Comparison of ENCODE assay signal across 8 cellular contexts in the genomic region with DNA sequence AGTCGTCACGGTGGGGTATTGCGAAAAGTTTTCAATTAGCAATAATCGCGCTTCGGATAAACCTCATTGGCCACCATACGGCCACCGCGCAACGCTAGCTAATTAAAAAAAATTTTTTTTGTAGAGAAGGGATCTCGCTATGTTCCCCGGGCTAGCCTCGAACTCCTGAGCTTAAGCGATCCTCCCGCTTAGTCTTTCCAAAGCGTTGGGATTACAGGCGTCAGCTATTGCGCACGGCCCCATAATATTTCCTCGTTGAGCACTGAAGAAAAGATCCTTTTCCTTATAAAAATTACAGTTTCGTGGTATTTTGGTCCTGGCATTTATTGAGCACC. TPM values are rescaled to one million over a fixed set of nuclear protein-coding genes. Genes with fewer than 3 reads are reported as not detected.
A peak's percentile ranks its signal among the peaks of the same experiment; 100 is the strongest.
DNase-seq lines count a peak whose midpoint lies in the region; ATAC-seq, FAIRE-seq and TF ChIP-seq lines count a peak whose summit lies in the region.

No MANE protein-coding gene starts in this region.

- CTCF ChIA-PET in HepG2 (lab: Yijun Ruan, JAX; ENCODE audit: low intra/inter-chr PET ratio, low total read pairs) = interaction anchor here (0.9 to 2.6 kb wide), 3 partner anchors 32 to 74 kb away, joined by 3 to 10 read pairs (median 4); no protein-coding TSS in a partner anchor

- peaks cover 39% of the 10 kb centered on the region for H3K4me1 Mint-ChIP-seq in activated naive CD8-positive, alpha-beta T cell treated with anti-CD3 and anti-CD28 coated beads, Interleukin-2, amount 50 U/mL, for 24 hours

- no peaks in the 10 kb centered on the region for H3K9me3 Mint-ChIP-seq in activated naive CD8-positive, alpha-beta T cell treated with anti-CD3 and anti-CD28 coated beads, Interleukin-2, amount 50 U/mL, for 24 hours

- no peak for FAIRE-seq in HepG2 (lab: Jason Lieb, UNC)

- intact Hi-C loops in HepG2 (cut with micrococcal nuclease; ENCODE audit: unreplicated experiment) = loop anchor here (2.0 kb wide), 1 partner anchor 74 kb away; no protein-coding TSS in a partner anchor

- TF ChIP-seq RAD21 in HepG2 (CRISPR knock-in tag; IDR thresholded peaks at IDR 0.05) = no peak

- TF ChIP-seq EP300 in HepG2 (IDR thresholded peaks at IDR 0.05; ENCODE audit: low read depth in 2 of 2, low read length in 2 of 2) (no peak), HepG2 (CRISPR knock-in tag; IDR thresholded peaks at IDR 0.05; ENCODE audit: borderline replicate concordance) (no peak), tibial nerve (IDR thresholded peaks at IDR 0.05) (no peak)

- H3K4me3 ChIP-seq in BLaER1 (peak overlapping the region; percentile 96), HL-60 (replicated peaks; ENCODE audit: insufficient read depth, low read length) (peak overlapping the region; percentile 64), HepG2 (replicated peaks in 1 of 3; ENCODE audit: insufficient read depth in 1 of 3, low read depth in 2 of 3, low read length in 3 of 3) (peak overlapping the region; percentile 79 to 82 (median 80)), tibial nerve (peak overlapping the region; percentile 47 to 97 (median 74))

- TF ChIP-seq POLR2A in HepG2 (IDR thresholded peaks at IDR 0.05; ENCODE audit: insufficient read depth in 1 of 2, low read depth in 2 of 2, low read length in 2 of 2) (no peak), tibial nerve (IDR thresholded peaks at IDR 0.05) (no peak)

- H3K9ac ChIP-seq in BLaER1 (peak overlapping the region; percentile 88), HepG2 (ENCODE audit: insufficient read depth, low read depth, low read length) (peak overlapping the region; percentile 91)

- TF ChIP-seq CTCF in HL-60 (IDR thresholded peaks at IDR 0.05; ENCODE audit: insufficient read depth, low read length) (no peak), HepG2 (CRISPR knock-in tag; IDR thresholded peaks at IDR 0.05) (no peak), tibial nerve (IDR thresholded peaks at IDR 0.05) (peak in 1 of 5 experiments; percentile 4)

- H3K27me3 Mint-ChIP-seq in activated naive CD8-positive, alpha-beta T cell treated with anti-CD3 and anti-CD28 coated beads, Interleukin-2, amount 50 U/mL, for 24 hours = no peaks in the 10 kb centered on the region

- H3K4me3 Mint-ChIP-seq in activated naive CD8-positive, alpha-beta T cell treated with anti-CD3 and anti-CD28 coated beads, Interleukin-2, amount 50 U/mL, for 24 hours = peak overlapping the region; percentile 88

- H3K4me1 ChIP-seq in BLaER1 (peaks cover 34% of the 10 kb centered on the region), HepG2 (ENCODE audit: insufficient read depth, low read length) (peaks cover 44% of the 10 kb centered on the region), tibial nerve (peaks cover 0 to 41% (median 15%) of the 10 kb centered on the region in 4 donors)

- ATAC-seq in activated naive CD8-positive, alpha-beta T cell treated with anti-CD3 and anti-CD28 coated beads, Interleukin-2, amount 50 U/mL, for 24 hours = no peak
- ATAC-seq in HepG2 = no peak
- ATAC-seq in GM18868 (IDR thresholded peaks at IDR 0.05; ENCODE audit: unreplicated experiment) = no peak

- H3K27me3 ChIP-seq in BLaER1 (no peaks in the 10 kb centered on the region), HL-60 (ENCODE audit: insufficient read depth, poor library complexity, severe bottlenecking) (no peaks in the 10 kb centered on the region), HepG2 (ENCODE audit: control insufficient read depth in 1 of 2, insufficient read depth in 2 of 2, low read length in 2 of 2) (no peaks in the 10 kb centered on the region; a peak in 1 of 5 replicates), tibial nerve (no peaks in the 10 kb centered on the region)

- BruUV-seq in HepG2 (replicated peaks; lab: Mats Ljungman, UMichigan) = TSS peak; percentile 93

- H3K79me2 ChIP-seq in HepG2 (ENCODE audit: insufficient read depth, low read length) = peaks cover 20% of the 10 kb centered on the region

- H3K9me3 ChIP-seq in BLaER1 (no peaks in the 10 kb centered on the region), HepG2 (ENCODE audit: low read length) (no peaks in the 10 kb centered on the region), tibial nerve (no peaks in the 10 kb centered on the region)

- H2AFZ ChIP-seq in HepG2 (ENCODE audit: low read length) = peak overlapping the region; percentile 29

- POLR2A ChIA-PET in HepG2 (lab: Yijun Ruan, JAX) = interaction anchor here (0.7 to 8.2 kb wide), 9 partner anchors 11 to 1597 kb away, joined by 3 to 298 read pairs (median 4); a partner anchor contains a TSS

- H3K4me2 ChIP-seq in BLaER1 (peak overlapping the region; percentile 79), HepG2 (ENCODE audit: low read depth, low read length) (peak overlapping the region; percentile 66)

- DNase-seq in HL-60 (ENCODE audit: low read depth in 1 of 2, low spot score in 1 of 2) (peak in 1 of 2 experiments; percentile 52), HepG2 (ENCODE audit: low spot score) (no peak), tibial nerve (ENCODE audit: low spot score in 2 of 2) (no peak), GM19240 (ENCODE audit: insufficient read length, low spot score) (no peak)
- peak; percentile 34 for DNase-seq in activated naive CD8-positive, alpha-beta T cell treated with anti-CD3 and anti-CD28 coated beads, Interleukin-2, amount 50 U/mL, for 24 hours
- DNase-seq in NK-92 treated with Interleukin-12 subunit alpha and Interleukin-12 subunit beta, amount 100 ng/mL, for 24 hours (lab: John Stamatoyannopoulos, UW) = no peak

- peak overlapping the region; percentile 96 for H3K27ac Mint-ChIP-seq in activated naive CD8-positive, alpha-beta T cell treated with anti-CD3 and anti-CD28 coated beads, Interleukin-2, amount 50 U/mL, for 24 hours

- in situ Hi-C loops in HepG2 (cut with HindIII; ENCODE audit: extremely low pct_ligation_motif_present, low pct_unique_long_range_greater_than_20kb) = loop anchor here (5.0 to 25.0 kb wide), 2 partner anchors 77 to 1602 kb away; a partner anchor contains a TSS

- peak overlapping the region; percentile 84 for H3K27ac ChIP-seq in BLaER1
- H3K27ac ChIP-seq in HL-60 (replicated peaks) = peak overlapping the region; percentile 96
- H3K27ac ChIP-seq in HepG2 (ENCODE audit: extremely low read length, insufficient read depth, low read length) = peak overlapping the region; percentile 92
- H3K27ac ChIP-seq in tibial nerve = peak overlapping the region; percentile 63 to 99 (median 96)

- peaks cover 18% of the 10 kb centered on the region for H3K36me3 Mint-ChIP-seq in activated naive CD8-positive, alpha-beta T cell treated with anti-CD3 and anti-CD28 coated beads, Interleukin-2, amount 50 U/mL, for 24 hours (ENCODE audit: low read depth)

- H4K20me1 ChIP-seq in BLaER1 = peaks cover 36% of the 10 kb centered on the region
- H4K20me1 ChIP-seq in HepG2 (ENCODE audit: insufficient read depth, low read length) = peaks cover 9% of the 10 kb centered on the region; the same call in 1 of the 2 replicates

- peaks cover 18% of the 10 kb centered on the region for H3K36me3 ChIP-seq in BLaER1
- H3K36me3 ChIP-seq in HepG2 (replicated peaks in 1 of 2; ENCODE audit: control insufficient read depth in 1 of 2, insufficient read depth in 2 of 2, low read length in 2 of 2) = peaks cover 5 to 7% of the 10 kb centered on the region in 2 experiments; a peak in 3 of 5 replicates
- peaks cover 0 to 17% (median 0%) of the 10 kb centered on the region in 3 donors for H3K36me3 ChIP-seq in tibial nerve

- WGBS in HepG2 (ENCODE audit: low lambda C conversion rate) = 60% methylated on average over 21 of the region's 21 CpGs
- WGBS in tibial nerve, 2 donors = 6 to 9% methylated on average over 21 of the region's 21 CpGs

RNA-seq across cellular contexts. Expression of a gene that starts 0.8 kb away (rescaled TPM):
- 59.9 and 76.7 TPM in 2 replicates for total RNA-seq in HepG2 (2016; rRNA removed; fragmentation: Illumina TruSeq; extraction: Trizol)
- 70.2 and 78.4 TPM in 2 replicates for total RNA-seq in HepG2 (2016; cell fraction: cytosol; rRNA removed; fragmentation: Illumina TruSeq; extraction: Trizol; ENCODE audit: low read depth)
- 55.1 and 78.5 TPM in 2 replicates for total RNA-seq in HepG2 (2016; cell fraction: insoluble cytoplasmic fraction; rRNA removed; fragmentation: Illumina TruSeq; extraction: Trizol)
- 130 and 146 TPM in 2 replicates for total RNA-seq in HepG2 (2016; cell fraction: membrane; rRNA removed; fragmentation: Illumina TruSeq; extraction: Trizol)
- 55.2 and 70.0 TPM in 2 replicates for total RNA-seq in HepG2 (2016; cell fraction: nucleus; rRNA removed; fragmentation: Illumina TruSeq; extraction: Trizol)
- polyA plus RNA-seq in HepG2 (2011; rRNA removed) = 61.7 and 77.6 TPM in 2 replicates
- polyA plus RNA-seq in HepG2 (2011; cell fraction: cytosol; rRNA removed) = 55.9 and 77.2 TPM in 2 replicates
- 251 and 257 TPM in 2 replicates for polyA plus RNA-seq in HepG2 (2011; cell fraction: nucleus; rRNA removed)
- 53.7 and 58.6 TPM in 2 replicates for polyA plus RNA-seq in HepG2 (2012)
- polyA plus RNA-seq in HepG2 (2016; cell fraction: cytosol; fragmentation: Illumina TruSeq; extraction: Trizol; ENCODE audit: low read depth) = 74.0 and 88.4 TPM in 2 replicates
- polyA plus RNA-seq in HepG2 (2016; cell fraction: insoluble cytoplasmic fraction; fragmentation: Illumina TruSeq; extraction: Trizol; ENCODE audit: low read depth) = 55.8 and 66.7 TPM in 2 replicates
- 105 and 114 TPM in 2 replicates for polyA plus RNA-seq in HepG2 (2016; cell fraction: membrane; fragmentation: Illumina TruSeq; extraction: Trizol; ENCODE audit: low read depth)
- polyA plus RNA-seq in HepG2 (2016; cell fraction: nucleus; fragmentation: Illumina TruSeq; extraction: Trizol; ENCODE audit: insufficient read depth, low read depth) = 103 and 116 TPM in 2 replicates
- 87.1 and 132 TPM in 2 replicates for polyA minus RNA-seq in HepG2 (2011; rRNA and poly(A)+ RNA removed; ENCODE audit: low replicate concordance)
- polyA minus RNA-seq in HepG2 (2011; cell fraction: cytosol; rRNA and poly(A)+ RNA removed) = 28.5 and 31.1 TPM in 2 replicates
- 72.0 and 76.6 TPM in 2 replicates for polyA minus RNA-seq in HepG2 (2011; cell fraction: nucleus; rRNA and poly(A)+ RNA removed)
- 100 to 1,000 TPM in 1 of 4 donors, 10 to 100 TPM in 3; 65.1 to 109 (median 85.5) TPM for total RNA-seq in tibial nerve

RNA-seq across cellular contexts. Expression of a gene that starts 4.9 kb away (rescaled TPM):
- total RNA-seq in HepG2 (2016; rRNA removed; fragmentation: Illumina TruSeq; extraction: Trizol) (1.5 and 4.9 TPM in 2 replicates), tibial nerve (10 to 100 TPM in 2 of 4 donors, 1 to 10 TPM in 2; 4.5 to 65.1 (median 11.6) TPM)
- 1.7 and 3.6 TPM in 2 replicates for total RNA-seq in HepG2 (2016; cell fraction: cytosol; rRNA removed; fragmentation: Illumina TruSeq; extraction: Trizol; ENCODE audit: low read depth)
- 1.2 and 6.7 TPM in 2 replicates for total RNA-seq in HepG2 (2016; cell fraction: insoluble cytoplasmic fraction; rRNA removed; fragmentation: Illumina TruSeq; extraction: Trizol)
- total RNA-seq in HepG2 (2016; cell fraction: membrane; rRNA removed; fragmentation: Illumina TruSeq; extraction: Trizol) = 2.5 and 2.8 TPM in 2 replicates
- 9.5 and 13.0 TPM in 2 replicates for total RNA-seq in HepG2 (2016; cell fraction: nucleus; rRNA removed; fragmentation: Illumina TruSeq; extraction: Trizol)
- polyA plus RNA-seq in HepG2 (2011; rRNA removed) = 5.0 and 9.4 TPM in 2 replicates
- 0.79 and 0.97 TPM in 2 replicates for polyA plus RNA-seq in HepG2 (2011; cell fraction: cytosol; rRNA removed)
- polyA plus RNA-seq in HepG2 (2011; cell fraction: nucleus; rRNA removed) = 23.3 and 26.6 TPM in 2 replicates
- 4.1 TPM in 2 replicates for polyA plus RNA-seq in HepG2 (2012)
- polyA plus RNA-seq in HepG2 (2016; cell fraction: cytosol; fragmentation: Illumina TruSeq; extraction: Trizol; ENCODE audit: low read depth) = 1.4 and 1.6 TPM in 2 replicates
- polyA plus RNA-seq in HepG2 (2016; cell fraction: insoluble cytoplasmic fraction; fragmentation: Illumina TruSeq; extraction: Trizol; ENCODE audit: low read depth) = 0.93 and 1.3 TPM in 2 replicates
- polyA plus RNA-seq in HepG2 (2016; cell fraction: membrane; fragmentation: Illumina TruSeq; extraction: Trizol; ENCODE audit: low read depth) = 1.4 and 2.0 TPM in 2 replicates
- 22.0 and 25.3 TPM in 2 replicates for polyA plus RNA-seq in HepG2 (2016; cell fraction: nucleus; fragmentation: Illumina TruSeq; extraction: Trizol; ENCODE audit: insufficient read depth, low read depth)
- polyA minus RNA-seq in HepG2 (2011; rRNA and poly(A)+ RNA removed; ENCODE audit: low replicate concordance) = 3.2 and 12.3 TPM in 2 replicates
- 0.62 and 0.89 TPM in 2 replicates for polyA minus RNA-seq in HepG2 (2011; cell fraction: cytosol; rRNA and poly(A)+ RNA removed)
- polyA minus RNA-seq in HepG2 (2011; cell fraction: nucleus; rRNA and poly(A)+ RNA removed) = 23.7 and 26.4 TPM in 2 replicates

RNA-seq across cellular contexts. Expression of a gene that starts 18.7 kb away (rescaled TPM):
- total RNA-seq in HepG2 (2016; rRNA removed; fragmentation: Illumina TruSeq; extraction: Trizol) (453 and 457 TPM in 2 replicates), tibial nerve (100 to 1,000 TPM; 248 to 409 (median 335) TPM)
- 171 and 178 TPM in 2 replicates for total RNA-seq in HepG2 (2016; cell fraction: cytosol; rRNA removed; fragmentation: Illumina TruSeq; extraction: Trizol; ENCODE audit: low read depth)
- total RNA-seq in HepG2 (2016; cell fraction: insoluble cytoplasmic fraction; rRNA removed; fragmentation: Illumina TruSeq; extraction: Trizol) = 461 and 544 TPM in 2 replicates
- total RNA-seq in HepG2 (2016; cell fraction: membrane; rRNA removed; fragmentation: Illumina TruSeq; extraction: Trizol) = 139 and 150 TPM in 2 replicates
- total RNA-seq in HepG2 (2016; cell fraction: nucleus; rRNA removed; fragmentation: Illumina TruSeq; extraction: Trizol) = 157 and 190 TPM in 2 replicates
- polyA plus RNA-seq in HepG2 (2011; rRNA removed) = 440 and 536 TPM in 2 replicates
- 532 and 716 TPM in 2 replicates for polyA plus RNA-seq in HepG2 (2011; cell fraction: cytosol; rRNA removed)
- 231 and 254 TPM in 2 replicates for polyA plus RNA-seq in HepG2 (2011; cell fraction: nucleus; rRNA removed)
- 249 and 275 TPM in 2 replicates for polyA plus RNA-seq in HepG2 (2012)
- polyA plus RNA-seq in HepG2 (2016; cell fraction: cytosol; fragmentation: Illumina TruSeq; extraction: Trizol; ENCODE audit: low read depth) = 152 and 159 TPM in 2 replicates
- 356 and 383 TPM in 2 replicates for polyA plus RNA-seq in HepG2 (2016; cell fraction: insoluble cytoplasmic fraction; fragmentation: Illumina TruSeq; extraction: Trizol; ENCODE audit: low read depth)
- polyA plus RNA-seq in HepG2 (2016; cell fraction: membrane; fragmentation: Illumina TruSeq; extraction: Trizol; ENCODE audit: low read depth) = 107 and 113 TPM in 2 replicates
- polyA plus RNA-seq in HepG2 (2016; cell fraction: nucleus; fragmentation: Illumina TruSeq; extraction: Trizol; ENCODE audit: insufficient read depth, low read depth) = 248 and 261 TPM in 2 replicates
- polyA minus RNA-seq in HepG2 (2011; rRNA and poly(A)+ RNA removed; ENCODE audit: low replicate concordance) = 67.4 and 92.1 TPM in 2 replicates
- polyA minus RNA-seq in HepG2 (2011; cell fraction: cytosol; rRNA and poly(A)+ RNA removed) = 75.3 and 98.0 TPM in 2 replicates
- polyA minus RNA-seq in HepG2 (2011; cell fraction: nucleus; rRNA and poly(A)+ RNA removed) = 53.7 and 62.3 TPM in 2 replicates

RNA-seq across cellular contexts. Expression of a gene that starts 48.8 kb away (rescaled TPM):
- total RNA-seq in HepG2 (2016; rRNA removed; fragmentation: Illumina TruSeq; extraction: Trizol) (0.18 and 0.51 TPM in 2 replicates), tibial nerve (10 to 100 TPM in 1 of 4 donors, 1 to 10 TPM in 3; 3.5 to 13.5 (median 5.3) TPM)
- not detected in 2 replicates for total RNA-seq in HepG2 (2016; cell fraction: cytosol; rRNA removed; fragmentation: Illumina TruSeq; extraction: Trizol; ENCODE audit: low read depth)
- 0.24 and 0.43 TPM in 2 replicates for total RNA-seq in HepG2 (2016; cell fraction: insoluble cytoplasmic fraction; rRNA removed; fragmentation: Illumina TruSeq; extraction: Trizol)
- total RNA-seq in HepG2 (2016; cell fraction: membrane; rRNA removed; fragmentation: Illumina TruSeq; extraction: Trizol) = not detected in 2 replicates
- 0.28 and 0.31 TPM in 2 replicates for total RNA-seq in HepG2 (2016; cell fraction: nucleus; rRNA removed; fragmentation: Illumina TruSeq; extraction: Trizol)
- polyA plus RNA-seq in HepG2 (2011; rRNA removed) = 4.0 and 7.1 TPM in 2 replicates
- polyA plus RNA-seq in HepG2 (2011; cell fraction: cytosol; rRNA removed) = 2.5 and 3.2 TPM in 2 replicates
- polyA plus RNA-seq in HepG2 (2011; cell fraction: nucleus; rRNA removed) = 64.9 and 67.7 TPM in 2 replicates
- 2.2 and 3.6 TPM in 2 replicates for polyA plus RNA-seq in HepG2 (2012)
- polyA plus RNA-seq in HepG2 (2016; cell fraction: cytosol; fragmentation: Illumina TruSeq; extraction: Trizol; ENCODE audit: low read depth) = not detected in 2 replicates
- 0.27 and 0.57 TPM in 2 replicates for polyA plus RNA-seq in HepG2 (2016; cell fraction: insoluble cytoplasmic fraction; fragmentation: Illumina TruSeq; extraction: Trizol; ENCODE audit: low read depth)
- not detected in 2 replicates for polyA plus RNA-seq in HepG2 (2016; cell fraction: membrane; fragmentation: Illumina TruSeq; extraction: Trizol; ENCODE audit: low read depth)
- 1.00 and 1.1 TPM in 2 replicates for polyA plus RNA-seq in HepG2 (2016; cell fraction: nucleus; fragmentation: Illumina TruSeq; extraction: Trizol; ENCODE audit: insufficient read depth, low read depth)
- 5.3 TPM in 1 of 2 replicates, not detected in the other for polyA minus RNA-seq in HepG2 (2011; rRNA and poly(A)+ RNA removed; ENCODE audit: low replicate concordance)
- 1.5 and 1.6 TPM in 2 replicates for polyA minus RNA-seq in HepG2 (2011; cell fraction: cytosol; rRNA and poly(A)+ RNA removed)
- polyA minus RNA-seq in HepG2 (2011; cell fraction: nucleus; rRNA and poly(A)+ RNA removed) = 5.0 and 5.6 TPM in 2 replicates
